40 cellular contexts compared by ENCODE assay signal in genomic region chr12:130944878-130945277, GRCh38. TPM values are rescaled to one million over a fixed set of nuclear protein-coding genes. Genes with fewer than 3 reads are reported as not detected.
"Had no signal": no experiment of that assay in that cellular context is flagged by ENCODE, and none has a peak within 500 bp of the region (broad histone marks: within the 10 kb centered on the region; RNA-seq: fewer than 3 reads in every experiment).

No MANE protein-coding gene starts in this region.

- H3K27me3 Mint-ChIP-seq: activated naive CD4-positive, alpha-beta T cell treated with anti-CD3 and anti-CD28 coated beads, Interleukin-2, amount 10 ng/mL, durations not matched to agents 7 days and 5 days had no signal

- H3K9me3 ChIP-seq: adrenal gland, ascending aorta, body of pancreas had no signal

- H3K27me3 ChIP-seq: adrenal gland, ascending aorta, body of pancreas, brain microvascular endothelial cell, cardiac muscle cell had no signal

- ATAC-seq: activated naive CD4-positive, alpha-beta T cell treated with anti-CD3 and anti-CD28 coated beads, Interleukin-2, amount 50 U/mL, for 72 hours; activated naive CD8-positive, alpha-beta T cell treated with anti-CD3 and anti-CD28 coated beads, Interleukin-2, amount 50 U/mL, for 24 hours; activated T-cell treated with anti-CD3 and anti-CD28 coated beads, Interleukin-2, amount 50 U/mL, for 4 hours; activated T-cell treated with anti-CD3 and anti-CD28 coated beads, Interleukin-2, amount 50 U/mL, for 72 hours; activated T-helper 17 cell treated with anti-CD3 and anti-CD28 coated beads, Interleukin-2, amount 50 U/mL, for 72 hours; body of pancreas had no signal

- H3K4me3 Mint-ChIP-seq: activated naive CD4-positive, alpha-beta T cell treated with anti-CD3 and anti-CD28 coated beads for 36 hours; activated naive CD4-positive, alpha-beta T cell treated with anti-CD3 and anti-CD28 coated beads, Interleukin-2, amount 10 ng/mL, durations not matched to agents 7 days and 5 days; activated naive CD4-positive, alpha-beta T cell treated with anti-CD3 and anti-CD28 coated beads, Interleukin-2, amount 50 U/mL, for 24 hours; activated naive CD8-positive, alpha-beta T cell; activated naive CD8-positive, alpha-beta T cell treated with anti-CD3 and anti-CD28 coated beads for 36 hours; activated naive CD8-positive, alpha-beta T cell treated with anti-CD3 and anti-CD28 coated beads, Interleukin-2, amount 10 ng/mL, durations not matched to agents 7 days and 5 days; activated naive CD8-positive, alpha-beta T cell treated with anti-CD3 and anti-CD28 coated beads, Interleukin-2, amount 50 U/mL, for 24 hours; activated T-cell treated with anti-CD3 and anti-CD28 coated beads, Interleukin-2, amount 50 U/mL, for 24 hours; activated T-cell treated with anti-CD3 and anti-CD28 coated beads, Interleukin-2, amount 50 U/mL, for 4 hours; activated T-cell treated with anti-CD3 and anti-CD28 coated beads, Interleukin-2, amount 50 U/mL, for 72 hours; activated T-helper 1 cell treated with anti-CD3 and anti-CD28 coated beads, Interleukin-12 subunit alpha, Interleukin-12 subunit beta, Interleukin-2, Interleukin-4 antibody, amounts not matched to agents 30 ng/mL and 10 ng/mL and 1 ng/mL, durations not matched to agents 14 hours and 24 hours and 36 hours; activated T-helper 17 cell treated with anti-CD3 and anti-CD28 coated beads, Interleukin-2, amount 50 U/mL, for 72 hours; brain; central memory CD8-positive, alpha-beta T cell had no signal

- H3K36me3 Mint-ChIP-seq: activated naive CD4-positive, alpha-beta T cell treated with anti-CD3 and anti-CD28 coated beads, Interleukin-2, amount 10 ng/mL, durations not matched to agents 7 days and 5 days; activated naive CD8-positive, alpha-beta T cell treated with anti-CD3 and anti-CD28 coated beads, Interleukin-2, amount 10 ng/mL, durations not matched to agents 7 days and 5 days; brain had no signal

- H3K27ac Mint-ChIP-seq: activated naive CD4-positive, alpha-beta T cell treated with anti-CD3 and anti-CD28 coated beads for 36 hours; activated naive CD4-positive, alpha-beta T cell treated with anti-CD3 and anti-CD28 coated beads, Interleukin-2, amount 10 ng/mL, durations not matched to agents 7 days and 5 days; activated naive CD4-positive, alpha-beta T cell treated with anti-CD3 and anti-CD28 coated beads, Interleukin-2, amount 50 U/mL, for 24 hours; activated naive CD4-positive, alpha-beta T cell treated with anti-CD3 and anti-CD28 coated beads, Interleukin-2, amount 50 U/mL, for 72 hours; activated naive CD8-positive, alpha-beta T cell; activated naive CD8-positive, alpha-beta T cell treated with anti-CD3 and anti-CD28 coated beads for 36 hours; activated naive CD8-positive, alpha-beta T cell treated with anti-CD3 and anti-CD28 coated beads, Interleukin-2, amount 10 ng/mL, durations not matched to agents 7 days and 5 days; activated naive CD8-positive, alpha-beta T cell treated with anti-CD3 and anti-CD28 coated beads, Interleukin-2, amount 50 U/mL, for 24 hours; activated T-cell treated with anti-CD3 and anti-CD28 coated beads, Interleukin-2, amount 50 U/mL, for 24 hours; activated T-cell treated with anti-CD3 and anti-CD28 coated beads, Interleukin-2, amount 50 U/mL, for 72 hours; activated T-helper 1 cell treated with anti-CD3 and anti-CD28 coated beads, Interleukin-12 subunit alpha, Interleukin-12 subunit beta, Interleukin-2, Interleukin-4 antibody, amounts not matched to agents 30 ng/mL and 10 ng/mL and 1 ng/mL, durations not matched to agents 14 hours and 24 hours and 36 hours; activated T-helper 17 cell treated with anti-CD3 and anti-CD28 coated beads, Interleukin-2, amount 50 U/mL, for 72 hours; activated T-helper 2 cell treated with anti-CD3 and anti-CD28 coated beads, Interferon-gamma antibody, Interleukin-2, Interleukin-4, amounts not matched to agents 10 μg/mL and 5 μg/mL and 100 μg/mL, durations not matched to agents 14 hours and 24 hours and 36 hours; brain had no signal

- H3K4me1 ChIP-seq: adrenal gland, breast epithelium had no signal

- H3K27ac ChIP-seq: adrenal gland, ascending aorta, body of pancreas, brain microvascular endothelial cell, breast epithelium, cardiac muscle cell had no signal

- H3K36me3 ChIP-seq: adrenal gland, ascending aorta, brain microvascular endothelial cell, breast epithelium, cardiac muscle cell had no signal

- FAIRE-seq: astrocyte, bronchial epithelial cell had no signal

- H3K4me3 ChIP-seq: adrenal gland, ascending aorta, body of pancreas, breast epithelium, cardiac muscle cell had no signal

- H3K4me1 Mint-ChIP-seq: activated naive CD4-positive, alpha-beta T cell treated with anti-CD3 and anti-CD28 coated beads, Interleukin-2, amount 10 ng/mL, durations not matched to agents 7 days and 5 days; activated naive CD4-positive, alpha-beta T cell treated with anti-CD3 and anti-CD28 coated beads, Interleukin-2, amount 50 U/mL, for 24 hours; activated naive CD8-positive, alpha-beta T cell treated with anti-CD3 and anti-CD28 coated beads for 36 hours; activated naive CD8-positive, alpha-beta T cell treated with anti-CD3 and anti-CD28 coated beads, Interleukin-2, amount 10 ng/mL, durations not matched to agents 7 days and 5 days; activated naive CD8-positive, alpha-beta T cell treated with anti-CD3 and anti-CD28 coated beads, Interleukin-2, amount 50 U/mL, for 24 hours; activated T-helper 17 cell treated with anti-CD3 and anti-CD28 coated beads, Interleukin-2, amount 50 U/mL, for 72 hours; central memory CD8-positive, alpha-beta T cell had no signal

- DNase-seq: activated effector memory CD4-positive, alpha-beta T cell treated with anti-CD3 and anti-CD28 coated beads, Interleukin-2, amount 50 U/mL, for 16 hours; activated effector memory CD4-positive, alpha-beta T cell treated with Interleukin-2 at 50 U/mL for 16 hours; activated gamma-delta T cell; activated gamma-delta T cell treated with Interleukin-2 at 50 U/mL for 16 hours; activated naive CD4-positive, alpha-beta T cell; activated naive CD4-positive, alpha-beta T cell treated with anti-CD3 and anti-CD28 coated beads for 36 hours; activated naive CD4-positive, alpha-beta T cell treated with anti-CD3 and anti-CD28 coated beads, Interleukin-2, amount 10 ng/mL, durations not matched to agents 7 days and 5 days; activated naive CD4-positive, alpha-beta T cell treated with anti-CD3 and anti-CD28 coated beads, Interleukin-2, amount 50 U/mL, for 16 hours; activated naive CD4-positive, alpha-beta T cell treated with Interleukin-2 at 50 U/mL for 16 hours; activated naive CD8-positive, alpha-beta T cell treated with anti-CD3 and anti-CD28 coated beads for 36 hours; activated naive CD8-positive, alpha-beta T cell treated with anti-CD3 and anti-CD28 coated beads, Interleukin-2, amount 10 ng/mL, durations not matched to agents 7 days and 5 days; activated naive CD8-positive, alpha-beta T cell treated with anti-CD3 and anti-CD28 coated beads, Interleukin-2, amount 50 U/mL, for 24 hours; activated T-cell treated with anti-CD3 and anti-CD28 coated beads, Interleukin-2, amount 50 U/mL, for 1 hour; activated T-cell treated with anti-CD3 and anti-CD28 coated beads, Interleukin-2, amount 50 U/mL, for 24 hours; activated T-cell treated with anti-CD3 and anti-CD28 coated beads, Interleukin-2, amount 50 U/mL, for 4 hours; activated T-cell treated with anti-CD3 and anti-CD28 coated beads, Interleukin-2, amount 50 U/mL, for 48 hours; activated T-cell treated with anti-CD3 and anti-CD28 coated beads, Interleukin-2, amount 50 U/mL, for 72 hours; adrenal gland; amniotic stem cell; amygdala; anterior cingulate cortex; aorta; body of pancreas; brain microvascular endothelial cell; caudate nucleus; central memory CD4-positive, alpha-beta T cell; cerebellar nuclear complex had no signal

RNA-seq across cellular contexts. Expression of gene ADGRD1, which starts 8.8 kb away (rescaled TPM):
- total RNA-seq: activated naive CD4-positive, alpha-beta T cell treated with anti-CD3 and anti-CD28 coated beads for 36 hours; activated naive CD8-positive, alpha-beta T cell treated with anti-CD3 and anti-CD28 coated beads, Interleukin-2, amount 10 ng/mL, durations not matched to agents 7 days and 5 days; bronchial epithelial cell had no signal
